9 cellular contexts compared by ENCODE assay signal in the genomic region with DNA sequence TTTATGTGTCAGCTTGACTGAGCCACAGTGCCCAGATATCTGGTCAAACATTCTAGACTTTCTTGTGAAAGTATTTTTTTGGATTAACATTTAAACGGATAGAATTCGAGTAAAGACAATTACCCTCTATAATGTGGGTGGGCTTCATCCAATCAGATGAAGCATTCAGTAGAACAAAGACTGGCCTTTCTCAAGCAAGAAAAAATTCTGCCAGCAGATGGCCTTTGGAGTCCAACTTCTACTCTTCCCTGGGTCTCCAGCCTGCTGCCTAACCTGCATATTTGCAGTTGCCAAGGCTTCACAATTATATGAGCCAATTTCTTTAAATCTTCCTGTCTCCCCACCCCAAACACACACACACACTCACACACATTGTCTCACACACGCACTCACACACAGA.
DNase-seq lines count a peak whose midpoint lies in the region; ATAC-seq and TF ChIP-seq lines count a peak whose summit lies in the region.
"Had no signal": no experiment of that assay in that cellular context is flagged by ENCODE, and none has a peak within 500 bp of the region (broad histone marks: within the 10 kb centered on the region; RNA-seq: fewer than 3 reads in every experiment).

No MANE protein-coding gene starts in this region.

- H3K9me3 ChIP-seq in NT2/D1 (ENCODE audit: insufficient read depth, low read length), result no peaks in the 10 kb centered on the region
- H3K9me3 ChIP-seq: ovary had no signal

- H3K27me3 ChIP-seq in NT2/D1 (ENCODE audit: insufficient read depth, insufficient read length), result no peaks in the 10 kb centered on the region
- H3K27me3 ChIP-seq: ovary had no signal

- H3K36me3 ChIP-seq in NT2/D1 (ENCODE audit: insufficient read depth, insufficient read length, low read length), result no peaks in the 10 kb centered on the region
- H3K36me3 ChIP-seq: ovary had no signal

- H3K9ac ChIP-seq in NT2/D1 (ENCODE audit: insufficient read length, low read depth), result no peak overlapping the region

- H3K36me3 Mint-ChIP-seq in HFFc6 (ENCODE audit: low read depth), result no peaks in the 10 kb centered on the region
- H3K36me3 Mint-ChIP-seq in stimulated activated memory B cell treated with anti-CD40 and anti-IgM and Interleukin-4, amounts not matched to agents 10 μg/mL and 1 μg/mL and 100 μg/mL, for 72 hours, result no peaks in the 10 kb centered on the region

- DNase-seq in DMS153 treated with DMSO at 0.1 percent for 48 hours (lab: John Stamatoyannopoulos, UW; ENCODE audit: unreplicated experiment), result peak; percentile 58
- no peak for DNase-seq in HFFc6
- peak; percentile 11 for DNase-seq in NT2/D1 (ENCODE audit: low read depth, low spot score)
- peak; percentile 5 for DNase-seq in glomerular visceral epithelial cell (ENCODE audit: extremely low spot score)
- DNase-seq in stimulated activated CD4-positive, alpha-beta T cell treated with anti-CD3 and anti-CD28 coated beads, Interleukin-1b, Interleukin-23, amount 100 ng/mL, for 48 hours, result no peak
- no peak for DNase-seq in hippocampal formation (lab: John Stamatoyannopoulos, UW)
- no peak for DNase-seq in AG20443 (ENCODE audit: low spot score)
- DNase-seq: ovary had no signal

- no peaks in the 10 kb centered on the region for H3K27me3 Mint-ChIP-seq in HFFc6 (ENCODE audit: insufficient read depth)
- no peaks in the 10 kb centered on the region for H3K27me3 Mint-ChIP-seq in stimulated activated memory B cell treated with anti-CD40 and anti-IgM and Interleukin-4, amounts not matched to agents 10 μg/mL and 1 μg/mL and 100 μg/mL, for 72 hours

- H3K4me1 ChIP-seq in NT2/D1 (ENCODE audit: insufficient read depth, insufficient read length), result no peaks in the 10 kb centered on the region

- no peaks in the 10 kb centered on the region for H3K4me1 Mint-ChIP-seq in HFFc6 (ENCODE audit: low read depth)
- no peaks in the 10 kb centered on the region for H3K4me1 Mint-ChIP-seq in stimulated activated memory B cell treated with anti-CD40 and anti-IgM and Interleukin-4, amounts not matched to agents 10 μg/mL and 1 μg/mL and 100 μg/mL, for 72 hours

- no peak overlapping the region for H3K27ac Mint-ChIP-seq in HFFc6
- no peak overlapping the region for H3K27ac Mint-ChIP-seq in stimulated activated memory B cell treated with anti-CD40 and anti-IgM and Interleukin-4, amounts not matched to agents 10 μg/mL and 1 μg/mL and 100 μg/mL, for 72 hours

- no peak for ATAC-seq in stimulated activated memory B cell treated with anti-CD40 and anti-IgM and Interleukin-4, amounts not matched to agents 10 μg/mL and 1 μg/mL and 100 μg/mL, for 72 hours

- peak; percentile 27; the same call in 1 of the 2 replicates for TF ChIP-seq CTCF in HFFc6 (IDR thresholded peaks at IDR 0.05)

- no peak overlapping the region for H3K4me3 Mint-ChIP-seq in HFFc6
- no peak overlapping the region for H3K4me3 Mint-ChIP-seq in stimulated activated memory B cell treated with anti-CD40 and anti-IgM and Interleukin-4, amounts not matched to agents 10 μg/mL and 1 μg/mL and 100 μg/mL, for 72 hours

- H3K4me3 ChIP-seq in NT2/D1 (ENCODE audit: insufficient read length, low read depth), result no peak overlapping the region
- H3K4me3 ChIP-seq: ovary had no signal

- 0 out of 2 replicates have a peak, but pooled peaks cover 4% of the 10 kb centered on the region for H3K9me3 Mint-ChIP-seq in HFFc6
- H3K9me3 Mint-ChIP-seq in stimulated activated memory B cell treated with anti-CD40 and anti-IgM and Interleukin-4, amounts not matched to agents 10 μg/mL and 1 μg/mL and 100 μg/mL, for 72 hours, result peaks cover 3% of the 10 kb centered on the region

Comparison
In these comparisons a context has a peak if more than half of its experiments do, and no peak if none do; other contexts are left out.
1. DNase-seq: peak in DMS153 treated with DMSO at 0.1 percent for 48 hours (single experiment), NT2/D1 (single experiment) and glomerular visceral epithelial cell (single experiment); none in HFFc6 (single experiment), stimulated activated CD4-positive, alpha-beta T cell treated with anti-CD3 and anti-CD28 coated beads, Interleukin-1b, Interleukin-23, amount 100 ng/mL, for 48 hours (single experiment), hippocampal formation (0 of 2) and AG20443 (single experiment).